23 cellular contexts compared by ENCODE assay signal in genomic region chrX:103477496-103477895, GRCh38. TPM values are rescaled to one million over a fixed set of nuclear protein-coding genes. Genes with fewer than 3 reads are reported as not detected.
DNase-seq lines count a peak whose midpoint lies in the region; ATAC-seq, FAIRE-seq and TF ChIP-seq lines count a peak whose summit lies in the region.
"Had no signal": no experiment of that assay in that cellular context is flagged by ENCODE, and none has a peak within 500 bp of the region (broad histone marks: within the 10 kb centered on the region; RNA-seq: fewer than 3 reads in every experiment).

No MANE protein-coding gene starts in this region.

- no peaks in the 10 kb centered on the region for H3K9me3 ChIP-seq in A549
- H3K9me3 ChIP-seq in kidney (ENCODE audit: control insufficient read depth in 1 of 2, low read length in 2 of 2) = no peaks in the 10 kb centered on the region

- FAIRE-seq in A549 (lab: Jason Lieb, UNC) (peak; percentile 51), kidney (lab: Jason Lieb, UNC) (peak; percentile 49)

- no peaks in the 10 kb centered on the region for H3K27me3 Mint-ChIP-seq in HFFc6 (ENCODE audit: insufficient read depth)

- no peak overlapping the region for H3K27ac Mint-ChIP-seq in HFFc6
- H3K27ac Mint-ChIP-seq: CD8-positive, alpha-beta memory T cell had no signal

- no peak overlapping the region for H3K9ac ChIP-seq in kidney (ENCODE audit: low read length in 2 of 2)

- no peaks in the 10 kb centered on the region for H3K36me3 ChIP-seq in kidney (ENCODE audit: control insufficient read depth in 1 of 2, insufficient read depth in 2 of 2, low read length in 2 of 2)

- H3K27ac ChIP-seq in A549 (no peak overlapping the region), kidney (ENCODE audit: low read depth in 2 of 2, low read length in 2 of 2) (no peak overlapping the region)
- H3K27ac ChIP-seq: 22Rv1, C4-2B, PC-9 had no signal

- no peaks in the 10 kb centered on the region for H3K36me3 Mint-ChIP-seq in HFFc6 (ENCODE audit: low read depth)
- H3K36me3 Mint-ChIP-seq: CD8-positive, alpha-beta memory T cell had no signal

- no peaks in the 10 kb centered on the region for H3K9me3 Mint-ChIP-seq in HFFc6
- H3K9me3 Mint-ChIP-seq: CD8-positive, alpha-beta memory T cell had no signal

- TF ChIP-seq CTCF in A549 (IDR thresholded peaks at IDR 0.05) = no peak
- TF ChIP-seq CTCF in HFFc6 (IDR thresholded peaks at IDR 0.05) = no peak
- no peak for TF ChIP-seq CTCF in kidney (IDR thresholded peaks at IDR 0.05; ENCODE audit: borderline replicate concordance, extremely low read depth, insufficient read depth)

- H3K4me3 Mint-ChIP-seq in HFFc6 = no peak overlapping the region
- H3K4me3 Mint-ChIP-seq: CD8-positive, alpha-beta memory T cell had no signal

- no peak for TF ChIP-seq POLR2A in A549 (IDR thresholded peaks at IDR 0.05; ENCODE audit: low read length)

- ATAC-seq in A549 = no peak

- intact Hi-C loops in kidney (cut with DNase I) = no loop called here

- H3K4me1 ChIP-seq in A549 = no peaks in the 10 kb centered on the region
- no peaks in the 10 kb centered on the region for H3K4me1 ChIP-seq in kidney (ENCODE audit: control insufficient read depth in 1 of 2, insufficient read depth in 1 of 2, low read depth in 1 of 2, low read length in 2 of 2)

- CTCF ChIA-PET in A549 (lab: Yijun Ruan, JAX) = interaction anchor here (1.0 to 1.5 kb wide), 3 partner anchors 10 to 13 kb away, joined by 3 to 5 read pairs (median 4); no protein-coding TSS in a partner anchor

- H3K4me1 Mint-ChIP-seq in HFFc6 (ENCODE audit: low read depth) = peaks cover 5% of the 10 kb centered on the region; the same call in 1 of the 2 replicates
- H3K4me1 Mint-ChIP-seq: CD8-positive, alpha-beta memory T cell had no signal

- no peak overlapping the region for H3K4me2 ChIP-seq in A549
- H3K4me2 ChIP-seq: PC-9 had no signal

- POLR2A ChIA-PET in A549 (lab: Yijun Ruan, JAX) = no interaction called here

- H3K4me3 ChIP-seq in A549 = no peak overlapping the region
- no peak overlapping the region for H3K4me3 ChIP-seq in kidney (ENCODE audit: low read length in 2 of 2)
- H3K4me3 ChIP-seq: PC-9 had no signal

- DNase-seq in A549 (ENCODE audit: low read depth in 1 of 2, low spot score in 1 of 2) (no peak), HFFc6 (peak; percentile 3), fibroblast of gingiva (ENCODE audit: low read depth) (peak; percentile 50), kidney (no peak), NCI-H2107 (lab: John Stamatoyannopoulos, UW) (no peak), NCI-H1436 (lab: John Stamatoyannopoulos, UW) (no peak), NCI-H187 treated with DMSO at 0.1 percent for 48 hours (lab: John Stamatoyannopoulos, UW) (no peak)
- DNase-seq in activated naive CD4-positive, alpha-beta T cell treated with Interleukin-2 at 50 U/mL for 16 hours = no peak
- DNase-seq: Calu3; CD8-positive, alpha-beta memory T cell; DMS153; H7; NCI-H1092; NCI-H1436 treated with DMSO at 0.1 percent for 48 hours; NCI-H2029; NCI-H226; NCI-H510A treated with DMSO at 0.1 percent for 48 hours; NCI-H748 treated with DMSO at 0.1 percent for 48 hours; PC-9; RPMI8226; SHP77 had no signal

- TF ChIP-seq EP300 in A549 (IDR thresholded peaks at IDR 0.05) = no peak

- no peak for TF ChIP-seq RAD21 in A549 (conservative IDR thresholded peaks at IDR 0.05 in 1 of 2, IDR thresholded peaks at IDR 0.05 in 1 of 2)

TF ChIP-seq in A549, 52 proteins besides CTCF, POLR2A, EP300 and RAD21:
- TF ChIP-seq PHF8 (IDR thresholded peaks at IDR 0.05; ENCODE audit: borderline replicate concordance, low read depth) = no peak

RNA-seq across cellular contexts. Expression of gene RAB40A, which starts 41.8 kb away (rescaled TPM):
- 0.03 and 0.04 TPM in 2 replicates for polyA plus RNA-seq in A549 (2011; rRNA removed)
- polyA plus RNA-seq in A549 (2012; cell fraction: cytosol; rRNA removed) = not detected in 2 replicates
- 0.06 and 0.17 TPM in 2 replicates for polyA plus RNA-seq in A549 (2012; cell fraction: nucleus; rRNA removed)
- 0.08 TPM in 1 of 3 replicates, not detected in the others for polyA plus RNA-seq in A549 (2017; fragmentation: RNase III; extraction: RNeasy Plus Mini Kit Qiagen cat#74134 plus additional on column Dnase treatment)
- polyA minus RNA-seq in A549 (2011; rRNA and poly(A)+ RNA removed) = not detected in 2 replicates
- under 1 TPM in 4 of 6 experiments, not detected in 2; 0.11 to 0.15 (median 0.13) TPM for total RNA-seq in HFFc6 (2021; fragmentation: NEBNext Ultra II Directional; extraction: Animal tissue kit (Norgen Biotek cat#: 25700))
- 1.4 TPM for total RNA-seq in kidney
- polyA plus RNA-seq in kidney (ENCODE audit: insufficient read depth, low read depth, low replicate concordance) = not detected
- polyA plus RNA-seq: CD8-positive, alpha-beta memory T cell had no signal

Comparison
In these comparisons a context has a peak if more than half of its experiments do, and no peak if none do; other contexts are left out.
1. DNase-seq: peak in HFFc6 (single experiment) and fibroblast of gingiva (single experiment); none in A549 (0 of 2), kidney (single experiment), NCI-H2107 (single experiment), NCI-H1436 (single experiment), activated naive CD4-positive, alpha-beta T cell treated with Interleukin-2 at 50 U/mL for 16 hours (single experiment) and NCI-H187 treated with DMSO at 0.1 percent for 48 hours (single experiment).